28 cellular contexts compared by ENCODE assay signal in genomic region chr4:97786306-97786920, GRCh38.
"Had no signal": no experiment of that assay in that cellular context is flagged by ENCODE, and none has a peak within 500 bp of the region (broad histone marks: within the 10 kb centered on the region; RNA-seq: fewer than 3 reads in every experiment).

No MANE protein-coding gene starts in this region.

- H3K4me3 ChIP-seq: adrenal gland, breast epithelium, coronary artery, PC-9, SJCRH30 had no signal

- H3K4me3 Mint-ChIP-seq: activated CD4-positive, alpha-beta memory T cell treated with anti-CD3 and anti-CD28 coated beads, Interleukin-2, amount 10 ng/mL, durations not matched to agents 7 days and 5 days; activated CD4-positive, alpha-beta T cell treated with anti-CD3 and anti-CD28 coated beads for 36 hours; activated naive CD8-positive, alpha-beta T cell treated with anti-CD3 and anti-CD28 coated beads, Interleukin-2, amount 10 ng/mL, durations not matched to agents 7 days and 5 days; activated T-helper 17 cell treated with anti-CD3 and anti-CD28 coated beads, Interleukin-2, amount 50 U/mL, for 72 hours had no signal

- H3K4me1 ChIP-seq: adrenal gland, breast epithelium, SJCRH30 had no signal

- H3K9ac ChIP-seq: SK-N-SH had no signal

- H3K4me1 Mint-ChIP-seq: activated CD4-positive, alpha-beta memory T cell treated with anti-CD3 and anti-CD28 coated beads, Interleukin-2, amount 10 ng/mL, durations not matched to agents 7 days and 5 days; activated CD4-positive, alpha-beta T cell treated with anti-CD3 and anti-CD28 coated beads for 36 hours; activated naive CD8-positive, alpha-beta T cell treated with anti-CD3 and anti-CD28 coated beads, Interleukin-2, amount 10 ng/mL, durations not matched to agents 7 days and 5 days; activated T-helper 17 cell treated with anti-CD3 and anti-CD28 coated beads, Interleukin-2, amount 50 U/mL, for 72 hours had no signal

- H3K27ac ChIP-seq: adrenal gland, breast epithelium, coronary artery, PC-9, SJCRH30, WERI-Rb-1 had no signal

- H3K36me3 Mint-ChIP-seq: activated naive CD8-positive, alpha-beta T cell treated with anti-CD3 and anti-CD28 coated beads, Interleukin-2, amount 10 ng/mL, durations not matched to agents 7 days and 5 days had no signal

- DNase-seq: activated CD4-positive, alpha-beta memory T cell treated with anti-CD3 and anti-CD28 coated beads, Interleukin-2, amount 10 ng/mL, durations not matched to agents 7 days and 5 days; activated CD4-positive, alpha-beta T cell treated with anti-CD3 and anti-CD28 coated beads for 36 hours; activated CD4-positive, alpha-beta T cell treated with anti-CD3 and anti-CD28 coated beads, Interleukin-2, amount 50 U/mL, for 1 hour; activated naive CD4-positive, alpha-beta T cell treated with anti-CD3 and anti-CD28 coated beads, Interleukin-2, amount 50 U/mL, for 16 hours; activated naive CD8-positive, alpha-beta T cell treated with anti-CD3 and anti-CD28 coated beads, Interleukin-2, amount 10 ng/mL, durations not matched to agents 7 days and 5 days; activated T-cell treated with anti-CD3 and anti-CD28 coated beads for 4 hours; activated T-cell treated with anti-CD3 and anti-CD28 coated beads, Interleukin-2, amount 50 U/mL, for 48 hours; adrenal gland; aorta; central memory CD4-positive, alpha-beta T cell; KBM-7; MV-4-11; NCI-H1092 treated with DMSO at 0.1 percent for 48 hours; NCI-H1417 treated with DMSO at 0.1 percent for 48 hours; NCI-H1694 treated with DMSO at 0.1 percent for 48 hours; NCI-H2029 treated with DMSO at 0.1 percent for 48 hours; NCI-H446; NCI-H524; NCI-H82; NK-92 treated with Interleukin-12 subunit alpha and Interleukin-12 subunit beta, amount 100 ng/mL, for 24 hours; PC-9; SJCRH30; SK-N-SH; T-helper 1 cell; WERI-Rb-1 had no signal

- H2AFZ ChIP-seq: PC-9 had no signal

- H3K27me3 Mint-ChIP-seq: activated CD4-positive, alpha-beta memory T cell treated with anti-CD3 and anti-CD28 coated beads, Interleukin-2, amount 10 ng/mL, durations not matched to agents 7 days and 5 days; activated CD4-positive, alpha-beta T cell treated with anti-CD3 and anti-CD28 coated beads for 36 hours; activated naive CD8-positive, alpha-beta T cell treated with anti-CD3 and anti-CD28 coated beads, Interleukin-2, amount 10 ng/mL, durations not matched to agents 7 days and 5 days; activated T-helper 17 cell treated with anti-CD3 and anti-CD28 coated beads, Interleukin-2, amount 50 U/mL, for 72 hours had no signal

- H3K4me2 ChIP-seq: PC-9, SK-N-SH had no signal

- H3K27ac Mint-ChIP-seq: activated CD4-positive, alpha-beta memory T cell treated with anti-CD3 and anti-CD28 coated beads, Interleukin-2, amount 10 ng/mL, durations not matched to agents 7 days and 5 days; activated CD4-positive, alpha-beta T cell treated with anti-CD3 and anti-CD28 coated beads for 36 hours; activated naive CD8-positive, alpha-beta T cell treated with anti-CD3 and anti-CD28 coated beads, Interleukin-2, amount 10 ng/mL, durations not matched to agents 7 days and 5 days; activated T-helper 17 cell treated with anti-CD3 and anti-CD28 coated beads, Interleukin-2, amount 50 U/mL, for 72 hours had no signal

- H3K9me3 ChIP-seq: adrenal gland, SJCRH30, SK-N-SH had no signal

- ATAC-seq: activated CD4-positive, alpha-beta T cell treated with anti-CD3 and anti-CD28 coated beads for 36 hours; activated T-helper 17 cell treated with anti-CD3 and anti-CD28 coated beads, Interleukin-2, amount 50 U/mL, for 72 hours had no signal

- H3K27me3 ChIP-seq: adrenal gland, breast epithelium, SJCRH30 had no signal

- H3K36me3 ChIP-seq: adrenal gland, breast epithelium, SJCRH30, WERI-Rb-1 had no signal
